5 cellular contexts compared by ENCODE assay signal in genomic region chr12:130242506-130242905, GRCh38.
"Had no signal": no experiment of that assay in that cellular context is flagged by ENCODE, and none has a peak within 500 bp of the region (broad histone marks: within the 10 kb centered on the region; RNA-seq: fewer than 3 reads in every experiment).

No MANE protein-coding gene starts in this region.

- H3K27ac ChIP-seq: HL-60 had no signal

- DNase-seq: IMR-90, KBM-7 had no signal

- ATAC-seq: HepG2, K562 had no signal

- H3K4me3 ChIP-seq: K562 had no signal
